ENCODE assay signal across 11 cellular contexts in genomic region chr22:39470462-39471335, GRCh38. TPM values are rescaled to one million over a fixed set of nuclear protein-coding genes. Genes with fewer than 3 reads are reported as not detected.
DNase-seq lines count a peak whose midpoint lies in the region; ATAC-seq and TF ChIP-seq lines count a peak whose summit lies in the region.
"Had no signal": no experiment of that assay in that cellular context is flagged by ENCODE, and none has a peak within 500 bp of the region (broad histone marks: within the 10 kb centered on the region; RNA-seq: fewer than 3 reads in every experiment).

No MANE protein-coding gene starts in this region.

- TF ChIP-seq CTCF in HFFc6 (IDR thresholded peaks at IDR 0.05), result no peak
- no peak for TF ChIP-seq CTCF in kidney epithelial cell (IDR thresholded peaks at IDR 0.05; ENCODE audit: insufficient read depth, low read length, poor library complexity, severe bottlenecking)
- TF ChIP-seq CTCF in ascending aorta (IDR thresholded peaks at IDR 0.05), result no peak

- peak overlapping the region; percentile 6 for H3K4me3 ChIP-seq in kidney epithelial cell (ENCODE audit: low read depth, low read length)
- no peak overlapping the region for H3K4me3 ChIP-seq in ascending aorta

- no peak overlapping the region for H3K27ac ChIP-seq in ascending aorta

- H3K27me3 Mint-ChIP-seq in HFFc6 (ENCODE audit: insufficient read depth), result peaks cover 14% of the 10 kb centered on the region

- H3K4me3 Mint-ChIP-seq in HFFc6, result no peak overlapping the region
- H3K4me3 Mint-ChIP-seq in stimulated activated effector memory CD8-positive, alpha-beta T cell treated with anti-CD3 and anti-CD28 coated beads, Interleukin-12 subunit alpha, Interleukin-12 subunit beta, amount 100 ng/mL, for 72 hours, result no peak overlapping the region

- intact Hi-C loops in ascending aorta (cut with DNase I), result no loop called here

- DNase-seq in HFFc6 (no peak), SW480 (ENCODE audit: low spot score) (peak; percentile 50), kidney epithelial cell (ENCODE audit: low read depth) (no peak), NCI-H526 treated with DMSO at 0.1 percent for 48 hours (lab: John Stamatoyannopoulos, UW) (no peak), COLO829 (ENCODE audit: low spot score) (no peak), ascending aorta (ENCODE audit: low spot score in 2 of 2) (no peak), AG08396 (ENCODE audit: low spot score) (no peak)
- DNase-seq in stimulated activated effector memory CD8-positive, alpha-beta T cell treated with anti-CD3 and anti-CD28 coated beads, Interleukin-12 subunit alpha, Interleukin-12 subunit beta, amount 100 ng/mL, for 72 hours (ENCODE audit: low spot score in 2 of 2), result no peak
- DNase-seq: DMS 273 treated with DMSO at 0.1 percent for 48 hours; NCI-H1417 treated with DMSO at 0.1 percent for 48 hours; stimulated activated CD4-positive, alpha-beta T cell treated with anti-CD3 and anti-CD28 coated beads, Interleukin-2, amount 100 ng/mL, for 48 hours had no signal

- peaks cover 54% of the 10 kb centered on the region for H3K4me1 Mint-ChIP-seq in HFFc6 (ENCODE audit: low read depth)
- H3K4me1 Mint-ChIP-seq in stimulated activated effector memory CD8-positive, alpha-beta T cell treated with anti-CD3 and anti-CD28 coated beads, Interleukin-12 subunit alpha, Interleukin-12 subunit beta, amount 100 ng/mL, for 72 hours, result peaks cover 12% of the 10 kb centered on the region

- peak overlapping the region; percentile 25; the same call in 1 of the 2 replicates for H3K27ac Mint-ChIP-seq in HFFc6
- peak overlapping the region; percentile 63 for H3K27ac Mint-ChIP-seq in stimulated activated effector memory CD8-positive, alpha-beta T cell treated with anti-CD3 and anti-CD28 coated beads, Interleukin-12 subunit alpha, Interleukin-12 subunit beta, amount 100 ng/mL, for 72 hours

- no peaks in the 10 kb centered on the region for H3K4me1 ChIP-seq in ascending aorta

- ATAC-seq in stimulated activated effector memory CD8-positive, alpha-beta T cell treated with anti-CD3 and anti-CD28 coated beads, Interleukin-12 subunit alpha, Interleukin-12 subunit beta, amount 100 ng/mL, for 72 hours, result no peak

- H3K27me3 ChIP-seq in kidney epithelial cell (ENCODE audit: control insufficient read depth, insufficient read depth, low read length), result no peaks in the 10 kb centered on the region
- H3K27me3 ChIP-seq in ascending aorta, result no peaks in the 10 kb centered on the region

- H3K36me3 ChIP-seq in kidney epithelial cell (ENCODE audit: control insufficient read depth, insufficient read depth, low read length), result no peaks in the 10 kb centered on the region
- no peaks in the 10 kb centered on the region for H3K36me3 ChIP-seq in ascending aorta

- H3K36me3 Mint-ChIP-seq in HFFc6 (ENCODE audit: low read depth), result no peaks in the 10 kb centered on the region
- H3K36me3 Mint-ChIP-seq in stimulated activated effector memory CD8-positive, alpha-beta T cell treated with anti-CD3 and anti-CD28 coated beads, Interleukin-12 subunit alpha, Interleukin-12 subunit beta, amount 100 ng/mL, for 72 hours, result no peaks in the 10 kb centered on the region

- no peaks in the 10 kb centered on the region for H3K9me3 ChIP-seq in ascending aorta

- no peaks in the 10 kb centered on the region for H3K9me3 Mint-ChIP-seq in HFFc6
- H3K9me3 Mint-ChIP-seq in stimulated activated effector memory CD8-positive, alpha-beta T cell treated with anti-CD3 and anti-CD28 coated beads, Interleukin-12 subunit alpha, Interleukin-12 subunit beta, amount 100 ng/mL, for 72 hours, result no peaks in the 10 kb centered on the region

RNA-seq across cellular contexts. Expression of gene MGAT3, which starts 13.9 kb away (rescaled TPM):
- total RNA-seq in HFFc6 (2021; fragmentation: NEBNext Ultra II Directional; extraction: Animal tissue kit (Norgen Biotek cat#: 25700)), result not detected
- 1.8 and 4.1 TPM in 2 replicates for total RNA-seq in kidney epithelial cell
- 9.8 TPM for total RNA-seq in ascending aorta

RNA-seq across cellular contexts. Expression of gene MIEF1, which starts 31.4 kb away (rescaled TPM):
- total RNA-seq in HFFc6 (2021; fragmentation: NEBNext Ultra II Directional; extraction: Animal tissue kit (Norgen Biotek cat#: 25700)), result 10 to 100 TPM; 26.4 to 32.8 (median 28.7) TPM
- total RNA-seq in kidney epithelial cell, result 43.3 and 54.6 TPM in 2 replicates
- total RNA-seq in ascending aorta, result 22.5 TPM

RNA-seq across cellular contexts. Expression of gene ATF4, which starts 49.7 kb away (rescaled TPM):
- total RNA-seq in HFFc6 (2021; fragmentation: NEBNext Ultra II Directional; extraction: Animal tissue kit (Norgen Biotek cat#: 25700)), result 100 to 1,000 TPM; 227 to 271 (median 249) TPM
- total RNA-seq in kidney epithelial cell (754 and 763 TPM in 2 replicates), ascending aorta (173 TPM)
